Comparison of ENCODE assay signal across 26 cellular contexts in the genomic region with DNA sequence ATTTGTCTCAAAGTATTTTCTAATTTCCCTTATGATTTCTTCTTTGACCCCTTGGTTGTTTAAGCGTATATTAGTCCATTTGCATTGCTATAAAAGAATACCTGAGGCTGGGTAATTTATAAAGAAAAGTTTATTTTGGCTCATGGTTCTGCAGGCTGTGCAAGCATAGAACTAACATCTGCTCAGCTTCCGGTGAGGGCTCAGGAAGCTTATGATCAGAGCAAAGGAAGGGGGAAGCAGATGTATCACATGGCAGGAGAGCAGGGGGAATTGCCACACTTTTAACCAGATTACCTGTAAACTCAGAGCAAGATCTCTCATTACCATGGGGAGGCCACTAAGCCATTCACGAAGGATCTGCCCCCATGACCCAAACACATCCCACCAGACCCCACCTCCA.
A peak's percentile ranks its signal among the peaks of the same experiment; 100 is the strongest.
DNase-seq lines count a peak whose midpoint lies in the region; ATAC-seq and TF ChIP-seq lines count a peak whose summit lies in the region.
"Had no signal": no experiment of that assay in that cellular context is flagged by ENCODE, and none has a peak within 500 bp of the region (broad histone marks: within the 10 kb centered on the region; RNA-seq: fewer than 3 reads in every experiment).

No MANE protein-coding gene starts in this region.

- no peak overlapping the region for H3K4me3 ChIP-seq in WERI-Rb-1 (ENCODE audit: low read depth, low read length)
- no peak overlapping the region for H3K4me3 ChIP-seq in heart left ventricle
- H3K4me3 ChIP-seq: GM12878, GM23248, MG63, SJSA1 had no signal

- no peaks in the 10 kb centered on the region for H3K4me1 Mint-ChIP-seq in stimulated activated naive B cell treated with anti-CD40 and anti-IgM and Interleukin-4, amounts not matched to agents 10 μg/mL and 1 μg/mL and 100 μg/mL, for 72 hours
- H3K4me1 Mint-ChIP-seq in T-helper 17 cell, result peaks cover 3% of the 10 kb centered on the region

- no peak overlapping the region for H3K4me3 Mint-ChIP-seq in stimulated activated naive B cell treated with anti-CD40 and anti-IgM and Interleukin-4, amounts not matched to agents 10 μg/mL and 1 μg/mL and 100 μg/mL, for 72 hours
- no peak overlapping the region for H3K4me3 Mint-ChIP-seq in T-helper 17 cell
- H3K4me3 Mint-ChIP-seq: CD4-positive, CD25-positive, alpha-beta regulatory T cell had no signal

- DNase-seq in NCI-H524 (lab: John Stamatoyannopoulos, UW), result peak; percentile 26 to 75
- DNase-seq in NCI-H524 treated with DMSO at 0.1 percent for 48 hours (lab: John Stamatoyannopoulos, UW), result no peak
- DNase-seq in Kasumi-1 (lab: John Stamatoyannopoulos, UW), result peak; percentile 13 to 22
- peak; percentile 34 for DNase-seq in WERI-Rb-1
- DNase-seq in stimulated activated naive B cell treated with anti-CD40 and anti-IgM and Interleukin-4, amounts not matched to agents 10 μg/mL and 1 μg/mL and 100 μg/mL, for 72 hours, result no peak
- no peak for DNase-seq in heart left ventricle
- DNase-seq in T-helper 17 cell, result no peak
- DNase-seq in DMS153 treated with DMSO at 0.1 percent for 48 hours (lab: John Stamatoyannopoulos, UW; ENCODE audit: unreplicated experiment), result no peak
- DNase-seq: ACHN; BE2C; CD4-positive, CD25-positive, alpha-beta regulatory T cell; DMS79; EL; GDM1; GM23248; H7; KBM-7; MG63; NCI-H2029; NCI-H2227 treated with DMSO at 0.1 percent for 48 hours; NCI-H748 treated with DMSO at 0.1 percent for 48 hours; Right ventricle myocardium superior; RPMI8226 had no signal

- H3K9me3 Mint-ChIP-seq in stimulated activated naive B cell treated with anti-CD40 and anti-IgM and Interleukin-4, amounts not matched to agents 10 μg/mL and 1 μg/mL and 100 μg/mL, for 72 hours, result peaks cover 4 to 8% of the 10 kb centered on the region in 2 donors

- intact Hi-C loops in heart left ventricle (cut with DNase I), result no loop called here

- peak overlapping the region; percentile 33 for H3K27ac Mint-ChIP-seq in stimulated activated naive B cell treated with anti-CD40 and anti-IgM and Interleukin-4, amounts not matched to agents 10 μg/mL and 1 μg/mL and 100 μg/mL, for 72 hours
- H3K27ac Mint-ChIP-seq in T-helper 17 cell, result no peak overlapping the region
- H3K27ac Mint-ChIP-seq: CD4-positive, CD25-positive, alpha-beta regulatory T cell had no signal

- H3K4me1 ChIP-seq in heart left ventricle, result no peaks in the 10 kb centered on the region
- H3K4me1 ChIP-seq: BE2C had no signal

- no peaks in the 10 kb centered on the region for H3K27me3 ChIP-seq in WERI-Rb-1 (ENCODE audit: insufficient read depth, low read depth, severe bottlenecking)
- H3K27me3 ChIP-seq in heart left ventricle, result no peaks in the 10 kb centered on the region
- H3K27me3 ChIP-seq: BE2C, MG63, SJSA1 had no signal

- no peak for TF ChIP-seq CTCF in WERI-Rb-1 (IDR thresholded peaks at IDR 0.05; ENCODE audit: low read depth, low read length)
- TF ChIP-seq CTCF in heart left ventricle (IDR thresholded peaks at IDR 0.05), result no peak

- no peaks in the 10 kb centered on the region for H3K27me3 Mint-ChIP-seq in stimulated activated naive B cell treated with anti-CD40 and anti-IgM and Interleukin-4, amounts not matched to agents 10 μg/mL and 1 μg/mL and 100 μg/mL, for 72 hours
- no peaks in the 10 kb centered on the region for H3K27me3 Mint-ChIP-seq in T-helper 17 cell
- H3K27me3 Mint-ChIP-seq: CD4-positive, CD25-positive, alpha-beta regulatory T cell had no signal

- no peak for TF ChIP-seq POLR2A in heart left ventricle (IDR thresholded peaks at IDR 0.05)

- peaks cover 61 to 93% of the 10 kb centered on the region in 2 donors for H3K36me3 Mint-ChIP-seq in stimulated activated naive B cell treated with anti-CD40 and anti-IgM and Interleukin-4, amounts not matched to agents 10 μg/mL and 1 μg/mL and 100 μg/mL, for 72 hours
- peaks cover 10% of the 10 kb centered on the region for H3K36me3 Mint-ChIP-seq in T-helper 17 cell (ENCODE audit: low read depth)

- ATAC-seq in stimulated activated naive B cell treated with anti-CD40 and anti-IgM and Interleukin-4, amounts not matched to agents 10 μg/mL and 1 μg/mL and 100 μg/mL, for 72 hours (replicated peaks), result no peak
- ATAC-seq in heart left ventricle (no peak), T-helper 17 cell (no peak)
- ATAC-seq: GM12878 had no signal

- H3K36me3 ChIP-seq in WERI-Rb-1 (peaks cover 19% of the 10 kb centered on the region), heart left ventricle (peaks cover 0 to 93% (median 51%) of the 10 kb centered on the region in 9 donors)
- H3K36me3 ChIP-seq: BE2C had no signal

- WGBS in heart left ventricle, 4 donors, result 49 to 82% (median 63%) methylated on average over 3 of the region's 3 CpGs

- H3K9me3 ChIP-seq in WERI-Rb-1 (ENCODE audit: severe bottlenecking) (no peaks in the 10 kb centered on the region), heart left ventricle (peaks cover 0 to 14% (median 4%) of the 10 kb centered on the region in 12 donors), T-helper 17 cell (ENCODE audit: control insufficient read depth, low read length, poor library complexity, severe bottlenecking) (no peaks in the 10 kb centered on the region)
- H3K9me3 ChIP-seq: BE2C, SJSA1 had no signal

- H3K27ac ChIP-seq in WERI-Rb-1 (no peak overlapping the region), heart left ventricle (no peak overlapping the region)
- H3K27ac ChIP-seq: 22Rv1, GM23248, SJSA1 had no signal

Comparison
In these comparisons a context has a peak if more than half of its experiments do, and no peak if none do; other contexts are left out.
1. DNase-seq: peak in NCI-H524 (2 of 2), Kasumi-1 (2 of 2) and WERI-Rb-1 (single experiment); none in NCI-H524 treated with DMSO at 0.1 percent for 48 hours (single experiment), stimulated activated naive B cell treated with anti-CD40 and anti-IgM and Interleukin-4, amounts not matched to agents 10 μg/mL and 1 μg/mL and 100 μg/mL, for 72 hours (single experiment), heart left ventricle (0 of 5), T-helper 17 cell (0 of 3) and DMS153 treated with DMSO at 0.1 percent for 48 hours (single experiment).